In the genomic region with DNA sequence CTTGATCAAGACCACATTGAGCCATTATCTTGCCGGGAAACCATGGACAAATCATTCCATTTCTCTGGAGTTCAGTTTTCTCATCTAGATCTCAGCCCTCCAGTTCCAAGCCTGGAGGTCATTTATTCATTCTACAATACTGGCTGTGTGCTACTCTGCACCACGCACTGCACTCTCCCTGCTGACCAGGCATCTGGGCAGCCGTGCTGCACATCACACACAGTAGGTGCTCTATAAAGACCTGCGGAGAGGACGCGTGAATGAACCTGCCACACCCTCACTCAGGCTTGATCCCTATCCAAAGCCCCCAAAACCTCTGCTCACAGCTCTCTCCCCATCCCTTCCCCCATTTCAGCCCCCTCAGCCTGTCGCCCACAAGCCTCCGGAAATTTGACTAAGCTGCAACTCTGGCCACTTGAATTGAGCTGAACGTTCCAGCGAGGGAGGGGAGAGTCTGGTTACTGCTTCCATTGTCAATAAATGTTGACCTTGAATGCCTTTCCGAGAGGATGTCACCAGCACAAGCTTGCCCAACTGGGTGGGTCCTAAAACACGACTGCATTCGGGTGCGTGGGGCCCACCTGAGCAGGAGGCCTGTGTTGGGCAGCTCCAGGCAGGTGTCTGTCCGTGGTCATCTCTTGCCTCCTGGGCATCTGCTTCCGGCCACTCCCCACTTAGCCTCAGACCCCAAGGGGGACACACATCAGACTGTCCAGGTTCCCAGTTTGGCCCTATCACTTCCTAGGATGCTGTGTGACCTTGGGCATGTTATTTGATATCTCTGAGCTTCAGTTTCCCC, we compare ENCODE assay signal across 3 cellular contexts.
A peak's percentile ranks its signal among the peaks of the same experiment; 100 is the strongest.
TF ChIP-seq lines count a peak whose summit lies in the region.

No MANE protein-coding gene starts in this region.

TF ChIP-seq in GM23338, 12 proteins besides CTCF, POLR2A, EP300 and RAD21 (continues in another document):
- no peak for TF ChIP-seq POLR2AphosphoS5 (IDR thresholded peaks at IDR 0.05; ENCODE audit: low read depth)
- TF ChIP-seq JUNB (IDR thresholded peaks at IDR 0.05; ENCODE audit: unreplicated experiment) = no peak
- no peak for TF ChIP-seq CREB1 (CRISPR knock-in tag; IDR thresholded peaks at IDR 0.05; ENCODE audit: low read depth)
- TF ChIP-seq, protein P1, sequence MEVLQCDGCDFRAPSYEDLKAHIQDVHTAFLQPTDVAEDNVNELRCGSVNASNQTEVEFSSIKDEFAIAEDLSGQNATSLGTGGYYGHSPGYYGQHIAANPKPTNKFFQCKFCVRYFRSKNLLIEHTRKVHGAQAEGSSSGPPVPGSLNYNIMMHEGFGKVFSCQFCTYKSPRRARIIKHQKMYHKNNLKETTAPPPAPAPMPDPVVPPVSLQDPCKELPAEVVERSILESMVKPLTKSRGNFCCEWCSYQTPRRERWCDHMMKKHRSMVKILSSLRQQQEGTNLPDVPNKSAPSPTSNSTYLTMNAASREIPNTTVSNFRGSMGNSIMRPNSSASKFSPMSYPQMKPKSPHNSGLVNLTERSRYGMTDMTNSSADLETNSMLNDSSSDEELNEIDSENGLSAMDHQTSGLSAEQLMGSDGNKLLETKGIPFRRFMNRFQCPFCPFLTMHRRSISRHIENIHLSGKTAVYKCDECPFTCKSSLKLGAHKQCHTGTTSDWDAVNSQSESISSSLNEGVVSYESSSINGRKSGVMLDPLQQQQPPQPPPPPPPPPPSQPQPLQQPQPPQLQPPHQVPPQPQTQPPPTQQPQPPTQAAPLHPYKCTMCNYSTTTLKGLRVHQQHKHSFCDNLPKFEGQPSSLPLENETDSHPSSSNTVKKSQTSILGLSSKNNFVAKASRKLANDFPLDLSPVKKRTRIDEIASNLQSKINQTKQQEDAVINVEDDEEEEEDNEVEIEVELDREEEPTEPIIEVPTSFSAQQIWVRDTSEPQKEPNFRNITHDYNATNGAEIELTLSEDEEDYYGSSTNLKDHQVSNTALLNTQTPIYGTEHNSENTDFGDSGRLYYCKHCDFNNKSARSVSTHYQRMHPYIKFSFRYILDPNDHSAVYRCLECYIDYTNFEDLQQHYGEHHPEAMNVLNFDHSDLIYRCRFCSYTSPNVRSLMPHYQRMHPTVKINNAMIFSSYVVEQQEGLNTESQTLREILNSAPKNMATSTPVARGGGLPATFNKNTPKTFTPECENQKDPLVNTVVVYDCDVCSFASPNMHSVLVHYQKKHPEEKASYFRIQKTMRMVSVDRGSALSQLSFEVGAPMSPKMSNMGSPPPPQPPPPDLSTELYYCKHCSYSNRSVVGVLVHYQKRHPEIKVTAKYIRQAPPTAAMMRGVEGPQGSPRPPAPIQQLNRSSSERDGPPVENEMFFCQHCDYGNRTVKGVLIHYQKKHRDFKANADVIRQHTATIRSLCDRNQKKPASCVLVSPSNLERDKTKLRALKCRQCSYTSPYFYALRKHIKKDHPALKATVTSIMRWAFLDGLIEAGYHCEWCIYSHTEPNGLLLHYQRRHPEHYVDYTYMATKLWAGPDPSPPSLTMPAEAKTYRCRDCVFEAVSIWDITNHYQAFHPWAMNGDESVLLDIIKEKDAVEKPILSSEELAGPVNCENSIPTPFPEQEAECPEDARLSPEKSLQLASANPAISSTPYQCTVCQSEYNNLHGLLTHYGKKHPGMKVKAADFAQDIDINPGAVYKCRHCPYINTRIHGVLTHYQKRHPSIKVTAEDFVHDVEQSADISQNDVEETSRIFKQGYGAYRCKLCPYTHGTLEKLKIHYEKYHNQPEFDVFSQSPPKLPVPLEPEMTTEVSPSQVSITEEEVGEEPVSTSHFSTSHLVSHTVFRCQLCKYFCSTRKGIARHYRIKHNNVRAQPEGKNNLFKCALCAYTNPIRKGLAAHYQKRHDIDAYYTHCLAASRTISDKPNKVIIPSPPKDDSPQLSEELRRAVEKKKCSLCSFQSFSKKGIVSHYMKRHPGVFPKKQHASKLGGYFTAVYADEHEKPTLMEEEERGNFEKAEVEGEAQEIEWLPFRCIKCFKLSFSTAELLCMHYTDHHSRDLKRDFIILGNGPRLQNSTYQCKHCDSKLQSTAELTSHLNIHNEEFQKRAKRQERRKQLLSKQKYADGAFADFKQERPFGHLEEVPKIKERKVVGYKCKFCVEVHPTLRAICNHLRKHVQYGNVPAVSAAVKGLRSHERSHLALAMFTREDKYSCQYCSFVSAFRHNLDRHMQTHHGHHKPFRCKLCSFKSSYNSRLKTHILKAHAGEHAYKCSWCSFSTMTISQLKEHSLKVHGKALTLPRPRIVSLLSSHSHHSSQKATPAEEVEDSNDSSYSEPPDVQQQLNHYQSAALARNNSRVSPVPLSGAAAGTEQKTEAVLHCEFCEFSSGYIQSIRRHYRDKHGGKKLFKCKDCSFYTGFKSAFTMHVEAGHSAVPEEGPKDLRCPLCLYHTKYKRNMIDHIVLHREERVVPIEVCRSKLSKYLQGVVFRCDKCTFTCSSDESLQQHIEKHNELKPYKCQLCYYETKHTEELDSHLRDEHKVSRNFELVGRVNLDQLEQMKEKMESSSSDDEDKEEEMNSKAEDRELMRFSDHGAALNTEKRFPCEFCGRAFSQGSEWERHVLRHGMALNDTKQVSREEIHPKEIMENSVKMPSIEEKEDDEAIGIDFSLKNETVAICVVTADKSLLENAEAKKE (CRISPR knock-in tag; IDR thresholded peaks at IDR 0.05) = no peak
- TF ChIP-seq NANOG (IDR thresholded peaks at IDR 0.05; ENCODE audit: borderline replicate concordance) = no peak

TF ChIP-seq in K562, 482 proteins besides CTCF, POLR2A, EP300 and RAD21:
- TF ChIP-seq ESRRA (IDR thresholded peaks at IDR 0.05; ENCODE audit: borderline replicate concordance, low read depth) = 0 out of 2 replicates have a peak, but pooled peaks have one; percentile 14
- no peak for TF ChIP-seq ZSCAN29 (IDR thresholded peaks at IDR 0.05)
- TF ChIP-seq ZKSCAN1 (IDR thresholded peaks at IDR 0.05; ENCODE audit: low read depth, low read length) = peak; percentile 87

TF ChIP-seq in HepG2, 621 proteins besides CTCF, POLR2A, EP300 and RAD21 (continues in another document):
- TF ChIP-seq ZBTB3 (CRISPR knock-in tag; IDR thresholded peaks at IDR 0.05; ENCODE audit: borderline replicate concordance, low read depth) = no peak
- no peak for TF ChIP-seq ISX (CRISPR knock-in tag; conservative IDR thresholded peaks at IDR 0.05)
- TF ChIP-seq ZNF180 (CRISPR knock-in tag; IDR thresholded peaks at IDR 0.05; ENCODE audit: borderline replicate concordance, low read depth) = no peak
- no peak for TF ChIP-seq POLR2AphosphoS2 (IDR thresholded peaks at IDR 0.05; ENCODE audit: low read depth, low read length)
- peak; percentile 21; the same call in 1 of the 2 replicates for TF ChIP-seq SOX5 (CRISPR knock-in tag; IDR thresholded peaks at IDR 0.05; ENCODE audit: borderline replicate concordance)
- no peak for TF ChIP-seq ARHGAP35 (CRISPR knock-in tag; IDR thresholded peaks at IDR 0.05; ENCODE audit: borderline replicate concordance)
- TF ChIP-seq, protein P2, sequence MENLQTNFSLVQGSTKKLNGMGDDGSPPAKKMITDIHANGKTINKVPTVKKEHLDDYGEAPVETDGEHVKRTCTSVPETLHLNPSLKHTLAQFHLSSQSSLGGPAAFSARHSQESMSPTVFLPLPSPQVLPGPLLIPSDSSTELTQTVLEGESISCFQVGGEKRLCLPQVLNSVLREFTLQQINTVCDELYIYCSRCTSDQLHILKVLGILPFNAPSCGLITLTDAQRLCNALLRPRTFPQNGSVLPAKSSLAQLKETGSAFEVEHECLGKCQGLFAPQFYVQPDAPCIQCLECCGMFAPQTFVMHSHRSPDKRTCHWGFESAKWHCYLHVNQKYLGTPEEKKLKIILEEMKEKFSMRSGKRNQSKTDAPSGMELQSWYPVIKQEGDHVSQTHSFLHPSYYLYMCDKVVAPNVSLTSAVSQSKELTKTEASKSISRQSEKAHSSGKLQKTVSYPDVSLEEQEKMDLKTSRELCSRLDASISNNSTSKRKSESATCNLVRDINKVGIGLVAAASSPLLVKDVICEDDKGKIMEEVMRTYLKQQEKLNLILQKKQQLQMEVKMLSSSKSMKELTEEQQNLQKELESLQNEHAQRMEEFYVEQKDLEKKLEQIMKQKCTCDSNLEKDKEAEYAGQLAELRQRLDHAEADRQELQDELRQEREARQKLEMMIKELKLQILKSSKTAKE (CRISPR knock-in tag; IDR thresholded peaks at IDR 0.05; ENCODE audit: borderline replicate concordance) = peak; percentile 23; the same call in 1 of the 2 replicates
- TF ChIP-seq ZKSCAN1 (IDR thresholded peaks at IDR 0.05; ENCODE audit: low read length) = peak; percentile 69; the same call in 1 of the 2 replicates
- TF ChIP-seq CEBPB (IDR thresholded peaks at IDR 0.05; ENCODE audit: borderline replicate concordance, low read depth, low read length) = peak; percentile 24; the same call in 1 of the 2 replicates
- TF ChIP-seq, protein P3, sequence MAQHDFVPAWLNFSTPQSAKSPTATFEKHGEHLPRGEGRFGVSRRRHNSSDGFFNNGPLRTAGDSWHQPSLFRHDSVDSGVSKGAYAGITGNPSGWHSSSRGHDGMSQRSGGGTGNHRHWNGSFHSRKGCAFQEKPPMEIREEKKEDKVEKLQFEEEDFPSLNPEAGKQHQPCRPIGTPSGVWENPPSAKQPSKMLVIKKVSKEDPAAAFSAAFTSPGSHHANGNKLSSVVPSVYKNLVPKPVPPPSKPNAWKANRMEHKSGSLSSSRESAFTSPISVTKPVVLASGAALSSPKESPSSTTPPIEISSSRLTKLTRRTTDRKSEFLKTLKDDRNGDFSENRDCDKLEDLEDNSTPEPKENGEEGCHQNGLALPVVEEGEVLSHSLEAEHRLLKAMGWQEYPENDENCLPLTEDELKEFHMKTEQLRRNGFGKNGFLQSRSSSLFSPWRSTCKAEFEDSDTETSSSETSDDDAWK (CRISPR knock-in tag; IDR thresholded peaks at IDR 0.05) = no peak
- TF ChIP-seq, protein P4, sequence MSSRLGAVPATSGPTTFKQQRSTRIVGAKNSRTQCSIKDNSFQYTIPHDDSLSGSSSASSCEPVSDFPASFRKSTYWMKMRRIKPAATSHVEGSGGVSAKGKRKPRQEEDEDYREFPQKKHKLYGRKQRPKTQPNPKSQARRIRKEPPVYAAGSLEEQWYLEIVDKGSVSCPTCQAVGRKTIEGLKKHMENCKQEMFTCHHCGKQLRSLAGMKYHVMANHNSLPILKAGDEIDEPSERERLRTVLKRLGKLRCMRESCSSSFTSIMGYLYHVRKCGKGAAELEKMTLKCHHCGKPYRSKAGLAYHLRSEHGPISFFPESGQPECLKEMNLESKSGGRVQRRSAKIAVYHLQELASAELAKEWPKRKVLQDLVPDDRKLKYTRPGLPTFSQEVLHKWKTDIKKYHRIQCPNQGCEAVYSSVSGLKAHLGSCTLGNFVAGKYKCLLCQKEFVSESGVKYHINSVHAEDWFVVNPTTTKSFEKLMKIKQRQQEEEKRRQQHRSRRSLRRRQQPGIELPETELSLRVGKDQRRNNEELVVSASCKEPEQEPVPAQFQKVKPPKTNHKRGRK (CRISPR knock-in tag; IDR thresholded peaks at IDR 0.05) = no peak
- no peak for TF ChIP-seq SOX13 (IDR thresholded peaks at IDR 0.05)
- peak in 1 of 2 experiments; percentile 34; a peak in 1 of 4 replicates for TF ChIP-seq SOX13 (CRISPR knock-in tag; conservative IDR thresholded peaks at IDR 0.05 in 1 of 2, IDR thresholded peaks at IDR 0.05 in 1 of 2)
- no peak for TF ChIP-seq ZNF431 (CRISPR knock-in tag; IDR thresholded peaks at IDR 0.05; ENCODE audit: borderline replicate concordance, low read depth)
- TF ChIP-seq ZNF3 (CRISPR knock-in tag; IDR thresholded peaks at IDR 0.05) = peak; percentile 81
- TF ChIP-seq FOXA3 (CRISPR knock-in tag; IDR thresholded peaks at IDR 0.05) = peak; percentile 54; the same call in 1 of the 2 replicates
- TF ChIP-seq ZSCAN22 (CRISPR knock-in tag; IDR thresholded peaks at IDR 0.05) = no peak
- TF ChIP-seq SMAD3 (CRISPR knock-in tag; IDR thresholded peaks at IDR 0.05) = no peak
- peak; percentile 40 for TF ChIP-seq TEAD3 (CRISPR knock-in tag; optimal IDR thresholded peaks at IDR 0.05; ENCODE audit: borderline replicate concordance)
- TF ChIP-seq HMG20A (CRISPR knock-in tag; IDR thresholded peaks at IDR 0.05; ENCODE audit: borderline replicate concordance) = 0 out of 2 replicates have a peak, but pooled peaks have one; percentile 36
- TF ChIP-seq, protein P5, sequence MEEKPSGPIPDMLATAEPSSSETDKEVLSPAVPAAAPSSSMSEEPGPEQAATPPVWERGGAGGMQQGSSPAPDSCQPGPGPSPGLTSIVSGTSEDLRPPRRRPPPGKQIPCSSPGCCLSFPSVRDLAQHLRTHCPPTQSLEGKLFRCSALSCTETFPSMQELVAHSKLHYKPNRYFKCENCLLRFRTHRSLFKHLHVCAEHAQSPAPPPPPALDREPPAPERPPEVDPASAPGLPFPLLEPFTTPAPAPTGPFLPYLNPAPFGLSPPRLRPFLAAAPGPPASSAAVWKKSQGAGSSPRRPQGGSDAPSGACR (CRISPR knock-in tag; IDR thresholded peaks at IDR 0.05) = no peak
- TF ChIP-seq ZSCAN20 (CRISPR knock-in tag; IDR thresholded peaks at IDR 0.05; ENCODE audit: borderline replicate concordance) = no peak
- peak; percentile 79; the same call in 1 of the 2 replicates for TF ChIP-seq ZNF768 (CRISPR knock-in tag; IDR thresholded peaks at IDR 0.05)
- peak; percentile 55 for TF ChIP-seq RXRB (CRISPR knock-in tag; IDR thresholded peaks at IDR 0.05; ENCODE audit: borderline replicate concordance)
- peak; percentile 46; the same call in 1 of the 2 replicates for TF ChIP-seq SIX4 (CRISPR knock-in tag; IDR thresholded peaks at IDR 0.05)
- TF ChIP-seq, protein P6, sequence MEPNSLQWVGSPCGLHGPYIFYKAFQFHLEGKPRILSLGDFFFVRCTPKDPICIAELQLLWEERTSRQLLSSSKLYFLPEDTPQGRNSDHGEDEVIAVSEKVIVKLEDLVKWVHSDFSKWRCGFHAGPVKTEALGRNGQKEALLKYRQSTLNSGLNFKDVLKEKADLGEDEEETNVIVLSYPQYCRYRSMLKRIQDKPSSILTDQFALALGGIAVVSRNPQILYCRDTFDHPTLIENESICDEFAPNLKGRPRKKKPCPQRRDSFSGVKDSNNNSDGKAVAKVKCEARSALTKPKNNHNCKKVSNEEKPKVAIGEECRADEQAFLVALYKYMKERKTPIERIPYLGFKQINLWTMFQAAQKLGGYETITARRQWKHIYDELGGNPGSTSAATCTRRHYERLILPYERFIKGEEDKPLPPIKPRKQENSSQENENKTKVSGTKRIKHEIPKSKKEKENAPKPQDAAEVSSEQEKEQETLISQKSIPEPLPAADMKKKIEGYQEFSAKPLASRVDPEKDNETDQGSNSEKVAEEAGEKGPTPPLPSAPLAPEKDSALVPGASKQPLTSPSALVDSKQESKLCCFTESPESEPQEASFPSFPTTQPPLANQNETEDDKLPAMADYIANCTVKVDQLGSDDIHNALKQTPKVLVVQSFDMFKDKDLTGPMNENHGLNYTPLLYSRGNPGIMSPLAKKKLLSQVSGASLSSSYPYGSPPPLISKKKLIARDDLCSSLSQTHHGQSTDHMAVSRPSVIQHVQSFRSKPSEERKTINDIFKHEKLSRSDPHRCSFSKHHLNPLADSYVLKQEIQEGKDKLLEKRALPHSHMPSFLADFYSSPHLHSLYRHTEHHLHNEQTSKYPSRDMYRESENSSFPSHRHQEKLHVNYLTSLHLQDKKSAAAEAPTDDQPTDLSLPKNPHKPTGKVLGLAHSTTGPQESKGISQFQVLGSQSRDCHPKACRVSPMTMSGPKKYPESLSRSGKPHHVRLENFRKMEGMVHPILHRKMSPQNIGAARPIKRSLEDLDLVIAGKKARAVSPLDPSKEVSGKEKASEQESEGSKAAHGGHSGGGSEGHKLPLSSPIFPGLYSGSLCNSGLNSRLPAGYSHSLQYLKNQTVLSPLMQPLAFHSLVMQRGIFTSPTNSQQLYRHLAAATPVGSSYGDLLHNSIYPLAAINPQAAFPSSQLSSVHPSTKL (CRISPR knock-in tag; IDR thresholded peaks at IDR 0.05) = peak; percentile 28; the same call in 1 of the 2 replicates
- TF ChIP-seq SRF (IDR thresholded peaks at IDR 0.05; ENCODE audit: low read depth, low read length) = no peak
- peak; percentile 33; the same call in 1 of the 2 replicates for TF ChIP-seq HDAC2 (CRISPR knock-in tag; IDR thresholded peaks at IDR 0.05)
- no peak for TF ChIP-seq ZNF644 (CRISPR knock-in tag; IDR thresholded peaks at IDR 0.05; ENCODE audit: low read depth)
